ENCODE assay signal across 18 cellular contexts in genomic region chr11:22681281-22681812, GRCh38. TPM values are rescaled to one million over a fixed set of nuclear protein-coding genes. Genes with fewer than 3 reads are reported as not detected.
DNase-seq lines count a peak whose midpoint lies in the region; ATAC-seq, FAIRE-seq and TF ChIP-seq lines count a peak whose summit lies in the region.
"Had no signal": no experiment of that assay in that cellular context is flagged by ENCODE, and none has a peak within 500 bp of the region (broad histone marks: within the 10 kb centered on the region; RNA-seq: fewer than 3 reads in every experiment).

No MANE protein-coding gene starts in this region.

- no peak overlapping the region for H3K4me3 Mint-ChIP-seq in osteocyte (ENCODE audit: unreplicated experiment)
- H3K4me3 Mint-ChIP-seq: activated CD8-positive, alpha-beta memory T cell treated with anti-CD3 and anti-CD28 coated beads, Interleukin-2, amount 10 ng/mL, durations not matched to agents 7 days and 5 days; immature natural killer cell; stimulated activated naive CD8-positive, alpha-beta T cell treated with anti-CD3 and anti-CD28 coated beads, Interleukin-15, amount 100 ng/mL, for 72 hours had no signal

- H3K27me3 ChIP-seq in small intestine (ENCODE audit: control insufficient read depth in 2 of 2, insufficient read depth in 2 of 2, low read length in 2 of 2): no peaks in the 10 kb centered on the region
- H3K27me3 ChIP-seq: colonic mucosa had no signal

- 58 to 71% (median 70%) methylated on average over 4 of the region's 4 CpGs for WGBS in small intestine, 3 donors

- no peak overlapping the region for H3K4me3 ChIP-seq in small intestine (ENCODE audit: low read depth in 1 of 2, low read length in 2 of 2)
- H3K4me3 ChIP-seq: colonic mucosa had no signal

- no peak for FAIRE-seq in small intestine (lab: Jason Lieb, UNC)

- no peaks in the 10 kb centered on the region for H3K36me3 ChIP-seq in small intestine (ENCODE audit: control insufficient read depth in 2 of 2, insufficient read depth in 2 of 2, low read length in 2 of 2)
- H3K36me3 ChIP-seq: colonic mucosa had no signal

- H3K27ac ChIP-seq in small intestine (ENCODE audit: low read depth in 1 of 2, low read length in 1 of 2): no peak overlapping the region
- H3K27ac ChIP-seq: colonic mucosa had no signal

- no peaks in the 10 kb centered on the region for H3K9me3 Mint-ChIP-seq in osteocyte (ENCODE audit: unreplicated experiment)
- H3K9me3 Mint-ChIP-seq: immature natural killer cell; stimulated activated naive CD8-positive, alpha-beta T cell treated with anti-CD3 and anti-CD28 coated beads, Interleukin-15, amount 100 ng/mL, for 72 hours had no signal

- H3K4me1 ChIP-seq in small intestine (ENCODE audit: control insufficient read depth in 2 of 2, insufficient read depth in 1 of 2, low read depth in 1 of 2, low read length in 1 of 2): no peaks in the 10 kb centered on the region
- H3K4me1 ChIP-seq: colonic mucosa had no signal

- no peaks in the 10 kb centered on the region for H3K36me3 Mint-ChIP-seq in osteocyte (ENCODE audit: unreplicated experiment)
- H3K36me3 Mint-ChIP-seq: activated CD8-positive, alpha-beta memory T cell treated with anti-CD3 and anti-CD28 coated beads, Interleukin-2, amount 10 ng/mL, durations not matched to agents 7 days and 5 days; immature natural killer cell had no signal

- no peak overlapping the region for H3K27ac Mint-ChIP-seq in osteocyte (ENCODE audit: unreplicated experiment)
- H3K27ac Mint-ChIP-seq: activated CD8-positive, alpha-beta memory T cell treated with anti-CD3 and anti-CD28 coated beads, Interleukin-2, amount 10 ng/mL, durations not matched to agents 7 days and 5 days; immature natural killer cell; stimulated activated naive CD8-positive, alpha-beta T cell treated with anti-CD3 and anti-CD28 coated beads, Interleukin-15, amount 100 ng/mL, for 72 hours had no signal

- TF ChIP-seq CTCF in osteocyte (IDR thresholded peaks at IDR 0.05): no peak

- no peaks in the 10 kb centered on the region for H3K9me3 ChIP-seq in small intestine (ENCODE audit: control insufficient read depth, low read depth)
- H3K9me3 ChIP-seq: Caco-2, colonic mucosa had no signal

- H3K27me3 Mint-ChIP-seq in osteocyte (ENCODE audit: unreplicated experiment): peaks cover 24% of the 10 kb centered on the region

- H3K4me1 Mint-ChIP-seq in osteocyte (ENCODE audit: unreplicated experiment): no peaks in the 10 kb centered on the region
- H3K4me1 Mint-ChIP-seq: activated CD8-positive, alpha-beta memory T cell treated with anti-CD3 and anti-CD28 coated beads, Interleukin-2, amount 10 ng/mL, durations not matched to agents 7 days and 5 days; immature natural killer cell; stimulated activated naive CD8-positive, alpha-beta T cell treated with anti-CD3 and anti-CD28 coated beads, Interleukin-15, amount 100 ng/mL, for 72 hours had no signal

- peak; percentile 68 for ATAC-seq in GM18517 (IDR thresholded peaks at IDR 0.05; ENCODE audit: unreplicated experiment)
- peak; percentile 48 for ATAC-seq in GM21423 (IDR thresholded peaks at IDR 0.05; ENCODE audit: unreplicated experiment)
- peak; percentile 54 for ATAC-seq in HG03097 (IDR thresholded peaks at IDR 0.05; ENCODE audit: low FRiP score, unreplicated experiment)
- ATAC-seq: activated CD8-positive, alpha-beta memory T cell treated with anti-CD3 and anti-CD28 coated beads, Interleukin-2, amount 10 ng/mL, durations not matched to agents 7 days and 5 days; stimulated activated naive CD8-positive, alpha-beta T cell treated with anti-CD3 and anti-CD28 coated beads, Interleukin-15, amount 100 ng/mL, for 72 hours had no signal

- DNase-seq in RPMI8226: peak; percentile 12
- no peak for DNase-seq in NCI-H2029 treated with DMSO at 0.1 percent for 48 hours (lab: John Stamatoyannopoulos, UW)
- DNase-seq in small intestine: no peak
- no peak for DNase-seq in osteocyte (ENCODE audit: extremely low spot score, unreplicated experiment)
- no peak for DNase-seq in CD1c-positive myeloid dendritic cell (ENCODE audit: extremely low spot score)
- DNase-seq: activated CD8-positive, alpha-beta memory T cell treated with anti-CD3 and anti-CD28 coated beads, Interleukin-2, amount 10 ng/mL, durations not matched to agents 7 days and 5 days; activated naive CD4-positive, alpha-beta T cell treated with Interleukin-2 at 50 U/mL for 16 hours; colonic mucosa; immature natural killer cell; mesendoderm; NCI-H1092; stimulated activated CD4-positive, alpha-beta T cell treated with anti-CD3 and anti-CD28 coated beads, Interleukin-15, amount 100 ng/mL, for 24 hours; stimulated activated naive CD8-positive, alpha-beta T cell treated with anti-CD3 and anti-CD28 coated beads, Interleukin-15, amount 100 ng/mL, for 72 hours; T-helper 2 cell had no signal

RNA-seq across cellular contexts. Expression of gene GAS2, which starts 14.9 kb away (rescaled TPM):
- polyA plus RNA-seq in small intestine: 1 to 10 TPM; 2.4 to 3.1 (median 2.7) TPM
- 0.52 and 0.70 TPM in 2 replicates for total RNA-seq in osteocyte

RNA-seq across cellular contexts. Expression of gene FANCF, which starts 55.7 kb away (rescaled TPM):
- polyA plus RNA-seq in small intestine: 10 to 100 TPM in 2 of 3 donors, 1 to 10 TPM in 1; 6.2 to 14.5 (median 11.4) TPM
- 8.7 and 9.4 TPM in 2 replicates for total RNA-seq in osteocyte
